ENCODE assay signal across 24 cellular contexts in genomic region chr3:185767324-185767688, GRCh38.
"Had no signal": no experiment of that assay in that cellular context is flagged by ENCODE, and none has a peak within 500 bp of the region (broad histone marks: within the 10 kb centered on the region; RNA-seq: fewer than 3 reads in every experiment).

No MANE protein-coding gene starts in this region.

- H3K9me3 Mint-ChIP-seq: activated CD4-positive, alpha-beta memory T cell treated with anti-CD3 and anti-CD28 coated beads for 36 hours; activated naive CD4-positive, alpha-beta T cell treated with anti-CD3 and anti-CD28 coated beads, Interleukin-2, amount 50 U/mL, for 24 hours; memory B cell; naive B cell; stimulated activated memory B cell treated with anti-CD40 and anti-IgM and Interleukin-4, amounts not matched to agents 10 μg/mL and 1 μg/mL and 100 μg/mL, for 72 hours had no signal

- H2AFZ ChIP-seq: parathyroid adenoma had no signal

- H3K27ac ChIP-seq: esophagus squamous epithelium, gastroesophageal sphincter, parathyroid adenoma, testis, upper lobe of left lung had no signal

- H3K4me3 ChIP-seq: esophagus squamous epithelium, gastroesophageal sphincter, testis, upper lobe of left lung had no signal

- H3K9me3 ChIP-seq: esophagus squamous epithelium, gastroesophageal sphincter, testis, upper lobe of left lung had no signal

- H3K36me3 ChIP-seq: esophagus squamous epithelium, gastroesophageal sphincter, upper lobe of left lung had no signal

- H3K27ac Mint-ChIP-seq: activated CD4-positive, alpha-beta memory T cell treated with anti-CD3 and anti-CD28 coated beads for 36 hours; activated naive CD4-positive, alpha-beta T cell treated with anti-CD3 and anti-CD28 coated beads, Interleukin-2, amount 50 U/mL, for 24 hours; brain; memory B cell; naive B cell; stimulated activated memory B cell treated with anti-CD40 and anti-IgM and Interleukin-4, amounts not matched to agents 10 μg/mL and 1 μg/mL and 100 μg/mL, for 72 hours; T-helper 17 cell had no signal

- H3K4me1 ChIP-seq: parathyroid adenoma had no signal

- DNase-seq: activated CD4-positive, alpha-beta memory T cell treated with anti-CD3 and anti-CD28 coated beads for 36 hours; activated CD4-positive, alpha-beta T cell treated with anti-CD3 and anti-CD28 coated beads for 48 hours; activated effector memory CD4-positive, alpha-beta T cell treated with anti-CD3 and anti-CD28 coated beads, Interleukin-2, amount 50 U/mL, for 16 hours; anterior cingulate cortex; central memory CD4-positive, alpha-beta T cell; effector memory CD4-positive, alpha-beta T cell; esophagus squamous epithelium; head of caudate nucleus; left cardiac atrium; naive B cell; nucleus accumbens; stimulated activated CD4-positive, alpha-beta T cell treated with anti-CD3 and anti-CD28 coated beads, Interleukin-15, amount 100 ng/mL, for 24 hours; T-helper 17 cell; testis; upper lobe of left lung had no signal

- H3K4me3 Mint-ChIP-seq: activated CD4-positive, alpha-beta memory T cell treated with anti-CD3 and anti-CD28 coated beads for 36 hours; activated naive CD4-positive, alpha-beta T cell treated with anti-CD3 and anti-CD28 coated beads, Interleukin-2, amount 50 U/mL, for 24 hours; brain; memory B cell; naive B cell; stimulated activated memory B cell treated with anti-CD40 and anti-IgM and Interleukin-4, amounts not matched to agents 10 μg/mL and 1 μg/mL and 100 μg/mL, for 72 hours; T-helper 17 cell had no signal

- H3K27me3 Mint-ChIP-seq: brain had no signal

- FAIRE-seq: islet of Langerhans, small intestine had no signal

- H3K9ac ChIP-seq: parathyroid adenoma had no signal

- H3K27me3 ChIP-seq: testis, upper lobe of left lung had no signal

- ATAC-seq: gastroesophageal sphincter; left cardiac atrium; sciatic nerve; stimulated activated memory B cell treated with anti-CD40 and anti-IgM and Interleukin-4, amounts not matched to agents 10 μg/mL and 1 μg/mL and 100 μg/mL, for 72 hours; T-helper 17 cell had no signal

- H3K4me1 Mint-ChIP-seq: stimulated activated memory B cell treated with anti-CD40 and anti-IgM and Interleukin-4, amounts not matched to agents 10 μg/mL and 1 μg/mL and 100 μg/mL, for 72 hours had no signal
